In the genomic region with DNA sequence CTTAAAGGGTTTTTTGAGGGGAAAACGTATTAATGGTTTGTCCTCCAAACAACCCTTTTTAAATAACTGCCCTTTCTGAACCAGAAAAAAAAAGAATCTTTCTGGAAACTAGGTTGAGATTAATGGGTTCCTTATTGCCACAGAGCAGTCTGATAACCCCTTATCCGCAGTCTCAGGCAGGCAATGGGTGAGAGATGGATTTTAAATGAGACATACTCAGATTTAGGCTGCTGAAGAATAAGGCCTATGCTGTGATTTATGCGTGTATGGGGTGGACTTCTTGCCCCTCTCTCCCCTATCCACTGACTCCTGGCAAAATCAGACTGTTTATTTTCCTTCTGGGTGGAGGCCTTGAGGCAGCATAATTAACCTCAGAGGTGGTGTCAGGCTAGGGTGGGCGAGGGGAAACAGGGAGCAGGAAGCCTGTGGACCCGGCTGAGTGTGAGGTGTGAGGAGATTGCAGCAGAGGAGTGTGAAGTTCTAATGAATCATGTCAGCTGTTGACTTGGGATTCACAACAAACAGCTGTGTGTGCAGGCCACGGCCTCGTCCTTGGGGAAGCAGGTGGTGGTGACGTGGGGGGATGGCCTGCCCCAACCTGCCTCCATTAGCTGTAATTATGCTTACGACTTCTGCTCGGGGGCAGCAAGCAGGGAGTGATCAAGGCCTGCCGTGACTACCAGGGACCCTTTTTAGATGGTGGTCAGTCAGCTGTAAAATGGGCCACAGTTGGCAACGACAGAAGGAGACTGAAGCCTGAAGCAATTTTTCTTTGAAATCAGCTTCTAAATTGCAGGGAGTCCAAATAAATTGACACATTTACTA, we compare ENCODE assay signal across 11 cellular contexts.
A peak's percentile ranks its signal among the peaks of the same experiment; 100 is the strongest.
DNase-seq lines count a peak whose midpoint lies in the region; ATAC-seq and TF ChIP-seq lines count a peak whose summit lies in the region.
"Had no signal": no experiment of that assay in that cellular context is flagged by ENCODE, and none has a peak within 500 bp of the region (broad histone marks: within the 10 kb centered on the region; RNA-seq: fewer than 3 reads in every experiment).

No MANE protein-coding gene starts in this region.

- no peak overlapping the region for H3K27ac ChIP-seq in foreskin keratinocyte
- H3K27ac ChIP-seq: PC-9 had no signal

- no peak for TF ChIP-seq CTCF in BE2C (IDR thresholded peaks at IDR 0.05; ENCODE audit: low read depth, low read length)
- no peak for TF ChIP-seq CTCF in foreskin keratinocyte (conservative IDR thresholded peaks at IDR 0.05)

- H3K9me3 ChIP-seq in BE2C = no peaks in the 10 kb centered on the region

- intact Hi-C loops in posterior cingulate gyrus (cut with DNase I) = no loop called here

- H3K36me3 ChIP-seq in BE2C = no peaks in the 10 kb centered on the region

- no peaks in the 10 kb centered on the region for H3K27me3 ChIP-seq in BE2C
- H3K27me3 ChIP-seq in foreskin keratinocyte = no peaks in the 10 kb centered on the region

- DNase-seq in BE2C = peak; percentile 58
- peak; percentile 26 for DNase-seq in NCI-H1092 (lab: John Stamatoyannopoulos, UW)
- peak; percentile 61 for DNase-seq in NCI-H524 treated with DMSO at 0.1 percent for 48 hours (lab: John Stamatoyannopoulos, UW)
- DNase-seq in foreskin keratinocyte = peak; percentile 42 to 76
- no peak for DNase-seq in T-helper 1 cell
- DNase-seq in posterior cingulate gyrus = no peak
- no peak for DNase-seq in NCI-H187 (lab: John Stamatoyannopoulos, UW)
- no peak for DNase-seq in middle frontal gyrus (ENCODE audit: extremely low spot score, low spot score)
- DNase-seq: activated CD8-positive, alpha-beta T cell treated with anti-CD3 and anti-CD28 coated beads, Interleukin-2, amount 10 ng/mL, durations not matched to agents 7 days and 5 days; PC-9; T-helper 9 cell had no signal

- H3K4me1 ChIP-seq in BE2C (peaks cover 7% of the 10 kb centered on the region), foreskin keratinocyte (peaks cover 5% of the 10 kb centered on the region)

- peak; percentile 97 for ATAC-seq in foreskin keratinocyte
- ATAC-seq: activated CD8-positive, alpha-beta T cell treated with anti-CD3 and anti-CD28 coated beads, Interleukin-2, amount 10 ng/mL, durations not matched to agents 7 days and 5 days had no signal

- no peak overlapping the region for H3K4me3 ChIP-seq in BE2C (ENCODE audit: low read depth, low read length)
- H3K4me3 ChIP-seq: PC-9 had no signal

Comparison
In these comparisons a context has a peak if more than half of its experiments do, and no peak if none do; other contexts are left out.
1. DNase-seq: peak in BE2C (single experiment), NCI-H1092 (single experiment), NCI-H524 treated with DMSO at 0.1 percent for 48 hours (single experiment) and foreskin keratinocyte (2 of 2); none in T-helper 1 cell (0 of 5), posterior cingulate gyrus (0 of 10), NCI-H187 (0 of 2) and middle frontal gyrus (single experiment).